Comparison of ENCODE assay signal across 8 cellular contexts in the genomic region with DNA sequence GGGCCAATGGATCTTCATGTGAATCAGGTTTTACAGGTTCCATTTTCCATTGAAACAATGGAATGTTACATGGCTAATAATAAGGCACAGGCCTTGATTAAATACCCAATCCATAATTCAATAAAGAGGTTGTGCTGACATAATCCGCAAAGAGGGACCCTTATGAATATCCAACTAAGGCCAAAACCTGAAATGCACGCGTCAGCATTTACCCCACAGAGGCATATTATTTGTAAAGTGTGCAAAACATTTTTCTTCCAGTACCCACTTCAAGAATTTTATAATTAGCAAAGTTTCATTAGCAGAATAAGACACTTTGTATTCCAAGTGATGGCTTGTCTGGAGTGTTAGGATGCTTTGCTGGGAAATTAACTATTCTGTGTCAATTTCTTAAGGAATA.
"Had no signal": no experiment of that assay in that cellular context is flagged by ENCODE, and none has a peak within 500 bp of the region (broad histone marks: within the 10 kb centered on the region; RNA-seq: fewer than 3 reads in every experiment).

No MANE protein-coding gene starts in this region.

- H3K4me3 ChIP-seq: GM23338 had no signal

- FAIRE-seq: H54, HTR-8/SVneo had no signal

- DNase-seq: H9, HCEC 1CT, Karpas-422, KBM-7 had no signal

- H3K4me2 ChIP-seq: GM23338, KMS-11 had no signal

- H3K27ac ChIP-seq: KMS-11 had no signal

- ATAC-seq: GM23338 had no signal

- H3K9ac ChIP-seq: KMS-11 had no signal

- H2AFZ ChIP-seq: GM23338 had no signal
